In genomic region chr4:188918787-188919186, GRCh38 we compare ENCODE assay signal across 7 cellular contexts.
"Had no signal": no experiment of that assay in that cellular context is flagged by ENCODE, and none has a peak within 500 bp of the region (broad histone marks: within the 10 kb centered on the region; RNA-seq: fewer than 3 reads in every experiment).

No MANE protein-coding gene starts in this region.

- H3K9me3 ChIP-seq: HAP-1 had no signal

- H3K27ac Mint-ChIP-seq: HFFc6, IgD-negative memory B cell had no signal

- H3K4me1 Mint-ChIP-seq: IgD-negative memory B cell had no signal

- H3K36me3 Mint-ChIP-seq: IgD-negative memory B cell had no signal

- ATAC-seq: HCT116 had no signal

- H2AFZ ChIP-seq: GM23248 had no signal

- H3K9ac ChIP-seq: GM23248 had no signal

- H3K27ac ChIP-seq: GM23248 had no signal

- DNase-seq: GM23248, GOT3, H7, HFFc6 had no signal

- H3K36me3 ChIP-seq: HAP-1 had no signal

- H3K27me3 Mint-ChIP-seq: IgD-negative memory B cell had no signal

- H3K4me3 Mint-ChIP-seq: HFFc6, IgD-negative memory B cell had no signal

- H3K4me1 ChIP-seq: HAP-1 had no signal

- H3K4me3 ChIP-seq: GM23248, HAP-1 had no signal
